ENCODE assay signal across 1 cellular context in the genomic region with DNA sequence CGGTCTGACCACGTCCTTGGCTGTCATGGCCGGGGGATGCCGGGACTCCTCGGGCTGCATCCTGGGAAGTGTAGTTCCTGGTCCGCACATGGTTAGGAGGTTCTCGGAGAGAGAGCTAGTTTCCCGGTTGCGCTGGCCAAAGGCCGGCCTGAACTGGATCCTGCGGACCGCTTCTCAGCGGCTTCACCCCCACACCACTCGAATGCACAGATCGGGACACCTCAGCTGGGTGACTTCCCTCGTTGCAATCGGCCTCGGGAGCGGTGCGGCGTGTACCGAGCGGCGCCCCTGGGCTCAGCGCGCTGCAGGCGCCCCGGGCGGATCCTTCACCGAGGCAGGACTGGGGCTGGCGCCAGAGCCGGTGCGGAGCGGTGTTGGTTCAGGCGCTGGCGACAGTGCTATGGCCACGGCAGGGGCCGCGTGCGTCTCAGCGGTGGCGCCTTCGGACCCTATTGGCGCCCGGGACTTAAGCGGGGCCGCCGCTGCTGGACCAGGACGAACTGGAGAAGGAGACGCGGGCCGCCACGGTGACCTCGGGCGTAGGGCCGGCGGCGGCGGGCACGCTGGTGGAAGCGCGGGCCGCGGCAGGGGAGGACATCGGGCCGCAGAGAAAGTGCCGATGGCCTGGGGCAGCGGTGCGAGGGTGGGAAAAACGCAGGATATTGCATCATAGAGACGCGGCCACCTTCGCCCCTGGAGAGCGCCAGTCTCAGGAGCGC.
TF ChIP-seq lines count a peak whose summit lies in the region.

No MANE protein-coding gene starts in this region.

TF ChIP-seq in HEK293, 187 proteins besides CTCF, POLR2A, EP300 and RAD21 (continued from another document and continues in another):
- TF ChIP-seq, protein P1, sequence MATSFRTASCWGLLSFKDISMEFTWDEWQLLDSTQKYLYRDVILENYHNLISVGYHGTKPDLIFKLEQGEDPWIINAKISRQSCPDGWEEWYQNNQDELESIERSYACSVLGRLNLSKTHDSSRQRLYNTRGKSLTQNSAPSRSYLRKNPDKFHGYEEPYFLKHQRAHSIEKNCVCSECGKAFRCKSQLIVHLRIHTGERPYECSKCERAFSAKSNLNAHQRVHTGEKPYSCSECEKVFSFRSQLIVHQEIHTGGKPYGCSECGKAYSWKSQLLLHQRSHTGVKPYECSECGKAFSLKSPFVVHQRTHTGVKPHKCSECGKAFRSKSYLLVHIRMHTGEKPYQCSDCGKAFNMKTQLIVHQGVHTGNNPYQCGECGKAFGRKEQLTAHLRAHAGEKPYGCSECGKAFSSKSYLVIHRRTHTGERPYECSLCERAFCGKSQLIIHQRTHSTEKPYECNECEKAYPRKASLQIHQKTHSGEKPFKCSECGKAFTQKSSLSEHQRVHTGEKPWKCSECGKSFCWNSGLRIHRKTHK (tag by site-specific recombination; IDR thresholded peaks at IDR 0.05): no peak
- TF ChIP-seq KLF10 (tag by site-specific recombination; IDR thresholded peaks at IDR 0.05) (no peak; the same call in 1 of the 2 replicates), ZNF19 (tag by site-specific recombination; IDR thresholded peaks at IDR 0.05; ENCODE audit: low read depth) (no peak), ZNF174 (tag by site-specific recombination; IDR thresholded peaks at IDR 0.05) (no peak), BCL11A (tag by site-specific recombination; IDR thresholded peaks at IDR 0.05; ENCODE audit: low read depth) (no peak; the same call in none of the 2 replicates), ZNF510 (tag by site-specific recombination; IDR thresholded peaks at IDR 0.05; ENCODE audit: insufficient replicate concordance) (no peak), ZNF791 (tag by site-specific recombination; IDR thresholded peaks at IDR 0.05) (no peak), SETDB1 (IDR thresholded peaks at IDR 0.05; ENCODE audit: insufficient read length, low read length) (no peak), ZNF561 (tag by site-specific recombination; IDR thresholded peaks at IDR 0.05; ENCODE audit: borderline replicate concordance) (peak; percentile 73), ZIC2 (tag by site-specific recombination; IDR thresholded peaks at IDR 0.05) (peak; percentile 75), SALL2 (tag by site-specific recombination; IDR thresholded peaks at IDR 0.05; ENCODE audit: borderline replicate concordance) (no peak), ZNF521 (tag by site-specific recombination; IDR thresholded peaks at IDR 0.05) (no peak), ZBTB7A (tag by site-specific recombination; IDR thresholded peaks at IDR 0.05; ENCODE audit: low read depth) (0 out of 2 replicates have a peak, but pooled peaks have one; percentile 38), ZNF777 (tag by site-specific recombination; IDR thresholded peaks at IDR 0.05; ENCODE audit: borderline replicate concordance) (no peak), ZNF221 (tag by site-specific recombination; IDR thresholded peaks at IDR 0.05; ENCODE audit: borderline replicate concordance) (no peak), ZNF148 (tag by site-specific recombination; IDR thresholded peaks at IDR 0.05; ENCODE audit: borderline replicate concordance) (no peak), BCL6B (tag by site-specific recombination; IDR thresholded peaks at IDR 0.05) (no peak; the same call in 1 of the 2 replicates), ZNF23 (tag by site-specific recombination; IDR thresholded peaks at IDR 0.05; ENCODE audit: borderline replicate concordance) (no peak), ZNF433 (tag by site-specific recombination; IDR thresholded peaks at IDR 0.05; ENCODE audit: low read depth) (no peak), ZNF184 (tag by site-specific recombination; IDR thresholded peaks at IDR 0.05) (peak; percentile 42; the same call in 1 of the 2 replicates), ZNF16 (tag by site-specific recombination; IDR thresholded peaks at IDR 0.05; ENCODE audit: low read depth) (no peak), ZNF280C (tag by site-specific recombination; IDR thresholded peaks at IDR 0.05) (no peak), ZNF311 (tag by site-specific recombination; IDR thresholded peaks at IDR 0.05; ENCODE audit: borderline replicate concordance) (no peak), ZNF335 (tag by site-specific recombination; conservative IDR thresholded peaks at IDR 0.05) (peak; percentile 100), ZBTB10 (tag by site-specific recombination; IDR thresholded peaks at IDR 0.05) (no peak), ZNF121 (tag by site-specific recombination; IDR thresholded peaks at IDR 0.05) (no peak; the same call in 1 of the 2 replicates), ZNF639 (tag by site-specific recombination; IDR thresholded peaks at IDR 0.05) (no peak), GLIS2 (tag by site-specific recombination; IDR thresholded peaks at IDR 0.05) (peak; percentile 58), ZBTB1 (tag by site-specific recombination; IDR thresholded peaks at IDR 0.05) (0 out of 2 replicates have a peak, but pooled peaks have one; percentile 14), ZNF792 (tag by site-specific recombination; IDR thresholded peaks at IDR 0.05) (peak; percentile 84; the same call in 1 of the 2 replicates), ZNF623 (tag by site-specific recombination; IDR thresholded peaks at IDR 0.05) (peak; percentile 49; the same call in 1 of the 2 replicates), PRDM10 (tag by site-specific recombination; IDR thresholded peaks at IDR 0.05) (no peak)
- TF ChIP-seq, protein P2, sequence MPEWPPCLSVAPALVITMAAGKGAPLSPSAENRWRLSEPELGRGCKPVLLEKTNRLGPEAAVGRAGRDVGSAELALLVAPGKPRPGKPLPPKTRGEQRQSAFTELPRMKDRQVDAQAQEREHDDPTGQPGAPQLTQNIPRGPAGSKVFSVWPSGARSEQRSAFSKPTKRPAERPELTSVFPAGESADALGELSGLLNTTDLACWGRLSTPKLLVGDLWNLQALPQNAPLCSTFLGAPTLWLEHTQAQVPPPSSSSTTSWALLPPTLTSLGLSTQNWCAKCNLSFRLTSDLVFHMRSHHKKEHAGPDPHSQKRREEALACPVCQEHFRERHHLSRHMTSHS (tag by site-specific recombination; IDR thresholded peaks at IDR 0.05): no peak; the same call in 1 of the 2 replicates
- TF ChIP-seq, protein P3, sequence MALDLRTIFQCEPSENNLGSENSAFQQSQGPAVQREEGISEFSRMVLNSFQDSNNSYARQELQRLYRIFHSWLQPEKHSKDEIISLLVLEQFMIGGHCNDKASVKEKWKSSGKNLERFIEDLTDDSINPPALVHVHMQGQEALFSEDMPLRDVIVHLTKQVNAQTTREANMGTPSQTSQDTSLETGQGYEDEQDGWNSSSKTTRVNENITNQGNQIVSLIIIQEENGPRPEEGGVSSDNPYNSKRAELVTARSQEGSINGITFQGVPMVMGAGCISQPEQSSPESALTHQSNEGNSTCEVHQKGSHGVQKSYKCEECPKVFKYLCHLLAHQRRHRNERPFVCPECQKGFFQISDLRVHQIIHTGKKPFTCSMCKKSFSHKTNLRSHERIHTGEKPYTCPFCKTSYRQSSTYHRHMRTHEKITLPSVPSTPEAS (tag by site-specific recombination; IDR thresholded peaks at IDR 0.05): no peak
- TF ChIP-seq, protein P4, sequence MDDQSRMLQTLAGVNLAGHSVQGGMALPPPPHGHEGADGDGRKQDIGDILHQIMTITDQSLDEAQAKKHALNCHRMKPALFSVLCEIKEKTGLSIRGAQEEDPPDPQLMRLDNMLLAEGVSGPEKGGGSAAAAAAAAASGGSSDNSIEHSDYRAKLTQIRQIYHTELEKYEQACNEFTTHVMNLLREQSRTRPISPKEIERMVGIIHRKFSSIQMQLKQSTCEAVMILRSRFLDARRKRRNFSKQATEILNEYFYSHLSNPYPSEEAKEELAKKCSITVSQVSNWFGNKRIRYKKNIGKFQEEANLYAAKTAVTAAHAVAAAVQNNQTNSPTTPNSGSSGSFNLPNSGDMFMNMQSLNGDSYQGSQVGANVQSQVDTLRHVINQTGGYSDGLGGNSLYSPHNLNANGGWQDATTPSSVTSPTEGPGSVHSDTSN (CRISPR knock-in tag; IDR thresholded peaks at IDR 0.05): peak; percentile 95
